Comparison of ENCODE assay signal across 27 cellular contexts in the genomic region with DNA sequence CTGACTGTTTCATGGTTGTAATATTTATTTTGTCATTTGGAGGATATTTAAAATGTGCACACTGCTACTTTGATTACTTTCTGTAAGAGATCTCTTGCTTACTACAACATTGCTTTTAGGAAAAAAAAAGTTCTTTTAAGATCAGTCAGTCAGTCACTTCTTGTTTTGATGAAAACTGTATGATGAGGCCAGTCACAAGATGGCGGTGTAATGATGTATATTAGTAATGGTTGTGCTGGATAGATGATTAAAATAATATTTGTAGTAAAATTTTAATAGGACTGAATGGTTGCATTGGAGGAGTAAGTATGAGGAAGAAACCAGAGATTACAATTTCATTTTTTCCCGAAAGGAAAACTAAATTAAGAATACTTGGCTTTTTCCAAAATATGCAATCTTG.
DNase-seq lines count a peak whose midpoint lies in the region; ATAC-seq and TF ChIP-seq lines count a peak whose summit lies in the region.
"Had no signal": no experiment of that assay in that cellular context is flagged by ENCODE, and none has a peak within 500 bp of the region (broad histone marks: within the 10 kb centered on the region; RNA-seq: fewer than 3 reads in every experiment).

No MANE protein-coding gene starts in this region.

- no peaks in the 10 kb centered on the region for H3K9me3 ChIP-seq in MM.1S (replicated peaks; ENCODE audit: insufficient read depth, low read length)
- H3K9me3 ChIP-seq: BLaER1 treated with 17β-estradiol and CSF1 and Interleukin-3, amounts not matched to agents 10 nM and 100 nM; Caco-2; MG63; right lobe of liver had no signal

- no peak overlapping the region for H3K9ac ChIP-seq in MM.1S (ENCODE audit: low read length)
- H3K9ac ChIP-seq: BLaER1 treated with 17β-estradiol and CSF1 and Interleukin-3, amounts not matched to agents 10 nM and 100 nM had no signal

- H3K79me2 ChIP-seq in MM.1S (ENCODE audit: low read length): no peaks in the 10 kb centered on the region

- TF ChIP-seq CTCF in LNCAP (IDR thresholded peaks at IDR 0.05): peak; percentile 49; the same call in 1 of the 2 replicates
- TF ChIP-seq CTCF in VCaP (conservative IDR thresholded peaks at IDR 0.05): 0 out of 2 replicates have a peak, but pooled peaks have one; percentile 4
- no peak for TF ChIP-seq CTCF in fibroblast of pulmonary artery (IDR thresholded peaks at IDR 0.05; ENCODE audit: low read length, missing control alignments)
- no peak; the same call in 1 of the 2 replicates for TF ChIP-seq CTCF in MM.1S (IDR thresholded peaks at IDR 0.05; ENCODE audit: low read length)

- no peaks in the 10 kb centered on the region for H4K20me1 ChIP-seq in MM.1S (ENCODE audit: insufficient read depth, low read length)
- H4K20me1 ChIP-seq: BLaER1 treated with 17β-estradiol and CSF1 and Interleukin-3, amounts not matched to agents 10 nM and 100 nM had no signal

- no peak overlapping the region for H3K4me2 ChIP-seq in MM.1S (ENCODE audit: low read depth, low read length)
- H3K4me2 ChIP-seq: BLaER1 treated with 17β-estradiol and CSF1 and Interleukin-3, amounts not matched to agents 10 nM and 100 nM had no signal

- no peak for ATAC-seq in HG02852 (IDR thresholded peaks at IDR 0.05; ENCODE audit: unreplicated experiment)
- ATAC-seq in GM19324 (IDR thresholded peaks at IDR 0.05; ENCODE audit: low FRiP score, unreplicated experiment): no peak
- ATAC-seq: heart right ventricle; right lobe of liver; stimulated activated naive B cell treated with anti-CD40 and anti-IgM and Interleukin-4, amounts not matched to agents 10 μg/mL and 1 μg/mL and 100 μg/mL, for 72 hours had no signal

- no peaks in the 10 kb centered on the region for H3K36me3 ChIP-seq in MM.1S (replicated peaks; ENCODE audit: insufficient read depth, low read length)
- H3K36me3 ChIP-seq: BLaER1 treated with 17β-estradiol and CSF1 and Interleukin-3, amounts not matched to agents 10 nM and 100 nM; heart right ventricle; MG63; right lobe of liver; WERI-Rb-1 had no signal

- H2AFZ ChIP-seq in MM.1S (ENCODE audit: low read length): no peak overlapping the region

- H3F3A ChIP-seq in MM.1S (ENCODE audit: insufficient read depth, low read length): no peaks in the 10 kb centered on the region

- H3K27ac ChIP-seq in VCaP (no peak overlapping the region), MM.1S (ENCODE audit: low read length) (no peak overlapping the region)
- H3K27ac ChIP-seq: BLaER1 treated with 17β-estradiol and CSF1 and Interleukin-3, amounts not matched to agents 10 nM and 100 nM; heart right ventricle; right lobe of liver; WERI-Rb-1 had no signal

- H3K4me1 ChIP-seq in MM.1S (ENCODE audit: low read length): no peaks in the 10 kb centered on the region
- H3K4me1 ChIP-seq: BLaER1 treated with 17β-estradiol and CSF1 and Interleukin-3, amounts not matched to agents 10 nM and 100 nM; Caco-2; heart right ventricle; right lobe of liver had no signal

- H3K27me3 ChIP-seq in MM.1S (replicated peaks; ENCODE audit: insufficient read depth, low read length): no peaks in the 10 kb centered on the region
- H3K27me3 ChIP-seq: BLaER1 treated with 17β-estradiol and CSF1 and Interleukin-3, amounts not matched to agents 10 nM and 100 nM; heart right ventricle; MG63; right lobe of liver had no signal

- DNase-seq in ELR (ENCODE audit: low read depth) (peak; percentile 26), fibroblast of pulmonary artery (ENCODE audit: low read depth) (peak; percentile 30), middle frontal gyrus (ENCODE audit: extremely low spot score, low spot score) (no peak), MM.1S (no peak)
- DNase-seq: activated CD4-positive, alpha-beta T cell treated with anti-CD3 and anti-CD28 coated beads, Interleukin-2, amount 10 ng/mL, durations not matched to agents 24 days and 14 days; activated gamma-delta T cell; activated T-cell treated with anti-CD3 and anti-CD28 coated beads, Interleukin-2, amount 50 U/mL, for 1 hour; Caco-2; DMS79; effector CD4-positive, alpha-beta T cell; heart right ventricle; mesenchymal stem cell; MG63; NCI-H1436; NCI-H2081 treated with DMSO at 0.1 percent for 48 hours; NCI-H345; NCI-H774; right lobe of liver; Right ventricle myocardium superior; stimulated activated naive B cell treated with anti-CD40 and anti-IgM and Interleukin-4, amounts not matched to agents 10 μg/mL and 1 μg/mL and 100 μg/mL, for 72 hours; T-helper 9 cell; WERI-Rb-1 had no signal

- no peaks in the 10 kb centered on the region for H3K9me2 ChIP-seq in MM.1S (replicated peaks; ENCODE audit: insufficient read depth, low read length)

- H3K4me3 ChIP-seq in fibroblast of pulmonary artery (replicated peaks; ENCODE audit: low read depth, low read length) (no peak overlapping the region), MM.1S (ENCODE audit: low read length) (no peak overlapping the region)
- H3K4me3 ChIP-seq: BLaER1 treated with 17β-estradiol and CSF1 and Interleukin-3, amounts not matched to agents 10 nM and 100 nM; heart right ventricle; MG63; right lobe of liver had no signal

Comparison
In these comparisons a context has a peak if more than half of its experiments do, and no peak if none do; other contexts are left out.
1. DNase-seq: peak in ELR (single experiment) and fibroblast of pulmonary artery (single experiment); none in middle frontal gyrus (single experiment) and MM.1S (single experiment).
2. CTCF ChIP-seq: peak in LNCAP (single experiment) and VCaP (single experiment); none in fibroblast of pulmonary artery (single experiment) and MM.1S (single experiment).